In the genomic region with DNA sequence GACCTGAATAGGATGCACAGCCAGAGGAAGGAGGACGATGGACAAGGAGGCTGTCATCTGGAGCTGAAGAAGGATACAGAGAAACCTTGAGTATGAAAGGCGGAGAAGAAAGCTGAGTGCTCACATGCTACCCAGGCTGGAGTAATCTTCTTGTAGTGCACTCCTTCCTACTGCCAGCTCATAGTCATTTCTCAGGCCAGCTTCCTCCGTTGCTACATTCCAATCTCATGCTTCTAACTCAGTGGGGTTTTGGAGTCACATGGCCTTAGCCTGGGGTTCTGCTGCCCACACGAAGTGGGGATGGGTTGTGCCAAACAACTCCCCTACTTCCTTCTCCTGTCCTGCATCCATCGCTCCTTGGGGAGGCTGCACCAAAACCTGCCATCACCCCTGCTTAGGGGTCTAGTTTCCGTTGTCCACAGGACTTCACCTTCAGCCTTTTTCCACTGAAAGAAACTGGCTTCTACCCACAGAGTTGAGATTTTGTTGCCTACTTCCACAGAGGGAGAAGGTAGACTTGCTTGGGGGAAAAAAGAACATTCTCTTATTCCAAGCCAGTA, we compare ENCODE assay signal across 15 cellular contexts.
"Had no signal": no experiment of that assay in that cellular context is flagged by ENCODE, and none has a peak within 500 bp of the region (broad histone marks: within the 10 kb centered on the region; RNA-seq: fewer than 3 reads in every experiment).

No MANE protein-coding gene starts in this region.

- H3K36me3 ChIP-seq: right lobe of liver, vagina had no signal

- ATAC-seq: natural killer cell, right lobe of liver had no signal

- H3K4me1 ChIP-seq: right lobe of liver, vagina had no signal

- H3K9me3 ChIP-seq: right lobe of liver, vagina had no signal

- FAIRE-seq: kidney, TTC549 had no signal

- H3K27me3 ChIP-seq: right lobe of liver, vagina had no signal

- DNase-seq: activated B cell treated with CpG ODN at 0.5 μM for 24 hours; activated CD4-positive, alpha-beta T cell treated with anti-CD3 and anti-CD28 coated beads, Interleukin-2, amount 10 ng/mL, durations not matched to agents 7 days and 5 days; activated naive CD4-positive, alpha-beta T cell; anterior cingulate cortex; cerebellar nuclear complex; effector CD8-positive, alpha-beta T cell; hypothalamus; kidney; mesenchymal stem cell; natural killer cell; nucleus accumbens; right lobe of liver; SW 1271 had no signal

- H3K27ac ChIP-seq: right lobe of liver, vagina had no signal

- H3K4me3 ChIP-seq: right lobe of liver, vagina had no signal
